ENCODE assay signal across 32 cellular contexts in genomic region chr1:56715161-56715560, GRCh38.
DNase-seq lines count a peak whose midpoint lies in the region; ATAC-seq and TF ChIP-seq lines count a peak whose summit lies in the region.
"Had no signal": no experiment of that assay in that cellular context is flagged by ENCODE, and none has a peak within 500 bp of the region (broad histone marks: within the 10 kb centered on the region; RNA-seq: fewer than 3 reads in every experiment).

No MANE protein-coding gene starts in this region.

- no peak overlapping the region for H3K27ac Mint-ChIP-seq in MCF 10A (ENCODE audit: low read depth, unreplicated experiment)
- no peak overlapping the region for H3K27ac Mint-ChIP-seq in stimulated activated naive CD8-positive, alpha-beta T cell treated with anti-CD3 and anti-CD28 coated beads, Interleukin-15, amount 100 ng/mL, for 72 hours
- H3K27ac Mint-ChIP-seq: activated CD4-positive, alpha-beta T cell treated with anti-CD3 and anti-CD28 coated beads, Interleukin-2, amount 10 ng/mL, durations not matched to agents 24 days and 14 days; B cell; nephron progenitor cell; stimulated activated memory B cell treated with anti-CD40 and anti-IgM and Interleukin-4, amounts not matched to agents 10 μg/mL and 1 μg/mL and 100 μg/mL, for 72 hours had no signal

- TF ChIP-seq CTCF in mammary epithelial cell (conservative IDR thresholded peaks at IDR 0.05 in 1 of 2, IDR thresholded peaks at IDR 0.05 in 1 of 2; ENCODE audit: extremely low read depth in 1 of 2, insufficient read depth in 1 of 2, low read depth in 1 of 2, low read length in 2 of 2) (no peak), MCF 10A (IDR thresholded peaks at IDR 0.05; ENCODE audit: unreplicated experiment) (no peak), foreskin keratinocyte (conservative IDR thresholded peaks at IDR 0.05) (no peak), GM13976 (IDR thresholded peaks at IDR 0.05; ENCODE audit: borderline replicate concordance, control extremely low read depth, extremely low read depth, insufficient read depth, missing control alignments) (no peak)

- H2AFZ ChIP-seq in mammary epithelial cell (ENCODE audit: low read depth, low read length) = no peak overlapping the region

- H3K9me3 Mint-ChIP-seq in MCF 10A (ENCODE audit: unreplicated experiment) = no peaks in the 10 kb centered on the region
- H3K9me3 Mint-ChIP-seq in stimulated activated naive CD8-positive, alpha-beta T cell treated with anti-CD3 and anti-CD28 coated beads, Interleukin-15, amount 100 ng/mL, for 72 hours = no peaks in the 10 kb centered on the region
- H3K9me3 Mint-ChIP-seq: activated CD4-positive, alpha-beta T cell treated with anti-CD3 and anti-CD28 coated beads, Interleukin-2, amount 10 ng/mL, durations not matched to agents 24 days and 14 days; activated T-cell treated with anti-CD3 and anti-CD28 coated beads, Interleukin-2, amount 50 U/mL, for 4 hours; nephron progenitor cell; stimulated activated memory B cell treated with anti-CD40 and anti-IgM and Interleukin-4, amounts not matched to agents 10 μg/mL and 1 μg/mL and 100 μg/mL, for 72 hours had no signal

- H3K4me3 Mint-ChIP-seq in MCF 10A (ENCODE audit: unreplicated experiment) = no peak overlapping the region
- no peak overlapping the region for H3K4me3 Mint-ChIP-seq in stimulated activated naive CD8-positive, alpha-beta T cell treated with anti-CD3 and anti-CD28 coated beads, Interleukin-15, amount 100 ng/mL, for 72 hours
- H3K4me3 Mint-ChIP-seq: activated CD4-positive, alpha-beta T cell treated with anti-CD3 and anti-CD28 coated beads, Interleukin-2, amount 10 ng/mL, durations not matched to agents 24 days and 14 days; activated T-cell treated with anti-CD3 and anti-CD28 coated beads, Interleukin-2, amount 50 U/mL, for 4 hours; B cell; nephron progenitor cell; stimulated activated memory B cell treated with anti-CD40 and anti-IgM and Interleukin-4, amounts not matched to agents 10 μg/mL and 1 μg/mL and 100 μg/mL, for 72 hours had no signal

- BruUV-seq in mammary epithelial cell (replicated peaks; lab: Mats Ljungman, UMichigan) (no TSS peak), MCF 10A (replicated peaks; lab: Mats Ljungman, UMichigan) (no TSS peak)

- no peak for ATAC-seq in SK-N-SH treated with all-trans-retinoic acid at 6 μM for 48 hours
- peak; percentile 12 for ATAC-seq in foreskin keratinocyte
- no peak for ATAC-seq in activated CD4-positive, CD25-positive, alpha-beta regulatory T cell treated with anti-CD3 and anti-CD28 coated beads, Interleukin-2, amount 50 U/mL, for 24 hours
- no peak for ATAC-seq in stimulated activated naive CD8-positive, alpha-beta T cell treated with anti-CD3 and anti-CD28 coated beads, Interleukin-15, amount 100 ng/mL, for 72 hours
- ATAC-seq: activated T-cell treated with anti-CD3 and anti-CD28 coated beads, Interleukin-2, amount 50 U/mL, for 4 hours; HCT116; heart right ventricle; left cardiac atrium; pancreas; stimulated activated memory B cell treated with anti-CD40 and anti-IgM and Interleukin-4, amounts not matched to agents 10 μg/mL and 1 μg/mL and 100 μg/mL, for 72 hours had no signal

- no peak overlapping the region for H3K9ac ChIP-seq in mammary epithelial cell (ENCODE audit: insufficient read depth, low read length)

- H3K4me2 ChIP-seq in mammary epithelial cell (ENCODE audit: insufficient read depth, low read depth, low read length) = no peak overlapping the region

- H3K79me2 ChIP-seq in mammary epithelial cell (ENCODE audit: insufficient read depth, low read length) = no peaks in the 10 kb centered on the region

- no peaks in the 10 kb centered on the region for H3K9me3 ChIP-seq in mammary epithelial cell (replicated peaks; ENCODE audit: insufficient read depth, low read length)
- H3K9me3 ChIP-seq: adrenal gland, heart right ventricle, pancreas, right atrium auricular region, testis had no signal

- peaks cover 6% of the 10 kb centered on the region for H3K4me1 Mint-ChIP-seq in MCF 10A (ENCODE audit: insufficient read depth, unreplicated experiment)
- no peaks in the 10 kb centered on the region for H3K4me1 Mint-ChIP-seq in stimulated activated naive CD8-positive, alpha-beta T cell treated with anti-CD3 and anti-CD28 coated beads, Interleukin-15, amount 100 ng/mL, for 72 hours
- H3K4me1 Mint-ChIP-seq: activated CD4-positive, alpha-beta T cell treated with anti-CD3 and anti-CD28 coated beads, Interleukin-2, amount 10 ng/mL, durations not matched to agents 24 days and 14 days; B cell; nephron progenitor cell; stimulated activated memory B cell treated with anti-CD40 and anti-IgM and Interleukin-4, amounts not matched to agents 10 μg/mL and 1 μg/mL and 100 μg/mL, for 72 hours had no signal

- CTCF ChIA-PET in mammary epithelial cell (lab: Charles Lee; ENCODE audit: low non-redundant PET) (interaction anchor here (0.6 kb wide), 1 partner anchor 130 kb away, joined by 3 read pairs; no protein-coding TSS in a partner anchor), MCF 10A (lab: Yijun Ruan, JAX) (interaction anchor here (0.6 kb wide), 1 partner anchor 969 kb away, joined by 3 read pairs; no protein-coding TSS in a partner anchor)

- H3K36me3 ChIP-seq in mammary epithelial cell (ENCODE audit: insufficient read depth, low read length) = no peaks in the 10 kb centered on the region
- H3K36me3 ChIP-seq: adrenal gland, heart right ventricle, pancreas, right atrium auricular region, WERI-Rb-1 had no signal

- no peaks in the 10 kb centered on the region for H4K20me1 ChIP-seq in mammary epithelial cell (ENCODE audit: insufficient read depth, low read length)

- POLR2A ChIA-PET in MCF 10A (lab: Yijun Ruan, JAX) = no interaction called here

- H3K4me1 ChIP-seq in mammary epithelial cell (ENCODE audit: insufficient read depth, low read length) (peaks cover 3% of the 10 kb centered on the region), foreskin keratinocyte (peaks cover 14% of the 10 kb centered on the region)
- H3K4me1 ChIP-seq: adrenal gland, pancreas, right atrium auricular region, testis had no signal

- H3K27ac ChIP-seq in mammary epithelial cell (ENCODE audit: insufficient read depth, low read depth, low read length) (no peak overlapping the region), foreskin keratinocyte (no peak overlapping the region)
- H3K27ac ChIP-seq: 22Rv1, adrenal gland, heart right ventricle, pancreas, right atrium auricular region, testis, WERI-Rb-1 had no signal

- H3K27me3 Mint-ChIP-seq in MCF 10A (ENCODE audit: insufficient read depth, unreplicated experiment) = no peaks in the 10 kb centered on the region
- H3K27me3 Mint-ChIP-seq in stimulated activated naive CD8-positive, alpha-beta T cell treated with anti-CD3 and anti-CD28 coated beads, Interleukin-15, amount 100 ng/mL, for 72 hours = no peaks in the 10 kb centered on the region
- H3K27me3 Mint-ChIP-seq: stimulated activated memory B cell treated with anti-CD40 and anti-IgM and Interleukin-4, amounts not matched to agents 10 μg/mL and 1 μg/mL and 100 μg/mL, for 72 hours had no signal

- H3K27me3 ChIP-seq in mammary epithelial cell (ENCODE audit: insufficient read depth, low read length) (no peaks in the 10 kb centered on the region), foreskin keratinocyte (no peaks in the 10 kb centered on the region)
- H3K27me3 ChIP-seq: heart right ventricle, pancreas, right atrium auricular region, testis had no signal

- dilution Hi-C loops in mammary epithelial cell (cut with HindIII; ENCODE audit: low sequenced_read_pairs) = no loop called here

- intact Hi-C loops in mammary epithelial cell (cut with micrococcal nuclease) = loop anchor here (10.0 kb wide), 1 partner anchor 1430 kb away; no protein-coding TSS in a partner anchor
- intact Hi-C loops in MCF 10A (cut with micrococcal nuclease) = no loop called here

- no peak overlapping the region for H3K4me3 ChIP-seq in mammary epithelial cell (replicated peaks in 1 of 3; ENCODE audit: insufficient read depth in 1 of 3, low read depth in 2 of 3, low read length in 3 of 3)
- H3K4me3 ChIP-seq: adrenal gland, heart right ventricle, pancreas, right atrium auricular region, testis had no signal

- in situ Hi-C loops in mammary epithelial cell (cut with MboI; ENCODE audit: low sequenced_read_pairs in 2 of 2) (no loop called here), GM13976 (cut with MboI; ENCODE audit: low sequenced_read_pairs, unreplicated experiment) (no loop called here)

- 6% methylated on average over 1 of the region's 1 CpG for WGBS in mammary epithelial cell (ENCODE audit: low coverage, missing lambda C conversion rate)

- no peaks in the 10 kb centered on the region for H3K36me3 Mint-ChIP-seq in MCF 10A (ENCODE audit: insufficient read depth, unreplicated experiment)
- H3K36me3 Mint-ChIP-seq: stimulated activated memory B cell treated with anti-CD40 and anti-IgM and Interleukin-4, amounts not matched to agents 10 μg/mL and 1 μg/mL and 100 μg/mL, for 72 hours had no signal

- peak; percentile 3 for DNase-seq in mammary epithelial cell
- no peak for DNase-seq in MCF 10A (ENCODE audit: unreplicated experiment)
- peak in 1 of 2 donors; percentile 39 for DNase-seq in foreskin keratinocyte
- no peak for DNase-seq in stimulated activated naive CD8-positive, alpha-beta T cell treated with anti-CD3 and anti-CD28 coated beads, Interleukin-15, amount 100 ng/mL, for 72 hours
- DNase-seq in inferior parietal cortex (ENCODE audit: extremely low spot score) = no peak
- DNase-seq in GM13976 (ENCODE audit: low spot score) = no peak
- DNase-seq: activated CD4-positive, alpha-beta T cell treated with anti-CD3 and anti-CD28 coated beads, Interleukin-2, amount 10 ng/mL, durations not matched to agents 24 days and 14 days; activated naive CD4-positive, alpha-beta T cell; activated T-cell treated with anti-CD3 and anti-CD28 coated beads, Interleukin-2, amount 50 U/mL, for 4 hours; adrenal gland; DMS153; effector CD4-positive, alpha-beta T cell; heart right ventricle; Karpas-422; left cardiac atrium; NCI-H1092; NCI-H1930; NCI-H524 treated with DMSO at 0.1 percent for 48 hours; nephron progenitor cell; pancreas; Right ventricle myocardium superior; stimulated activated CD4-positive, alpha-beta T cell treated with anti-CD3 and anti-CD28 coated beads, Interleukin-4, amount 100 ng/mL, for 24 hours; T-helper 9 cell; testis; WERI-Rb-1 had no signal

TF ChIP-seq in SK-N-SH treated with all-trans-retinoic acid at 6 μM for 48 hours, 23 proteins besides CTCF, POLR2A, EP300 and RAD21 (continues in another document):
- no peak for TF ChIP-seq ZFP30 (CRISPR knock-in tag; IDR thresholded peaks at IDR 0.05)
- no peak for TF ChIP-seq ARNTL (CRISPR knock-in tag; IDR thresholded peaks at IDR 0.05; ENCODE audit: borderline replicate concordance, low read depth)
- peak; percentile 46 for TF ChIP-seq ISL1 (CRISPR knock-in tag; IDR thresholded peaks at IDR 0.05)
- no peak for TF ChIP-seq CSDC2 (CRISPR knock-in tag; IDR thresholded peaks at IDR 0.05)
